8 cellular contexts compared by ENCODE assay signal in the genomic region with DNA sequence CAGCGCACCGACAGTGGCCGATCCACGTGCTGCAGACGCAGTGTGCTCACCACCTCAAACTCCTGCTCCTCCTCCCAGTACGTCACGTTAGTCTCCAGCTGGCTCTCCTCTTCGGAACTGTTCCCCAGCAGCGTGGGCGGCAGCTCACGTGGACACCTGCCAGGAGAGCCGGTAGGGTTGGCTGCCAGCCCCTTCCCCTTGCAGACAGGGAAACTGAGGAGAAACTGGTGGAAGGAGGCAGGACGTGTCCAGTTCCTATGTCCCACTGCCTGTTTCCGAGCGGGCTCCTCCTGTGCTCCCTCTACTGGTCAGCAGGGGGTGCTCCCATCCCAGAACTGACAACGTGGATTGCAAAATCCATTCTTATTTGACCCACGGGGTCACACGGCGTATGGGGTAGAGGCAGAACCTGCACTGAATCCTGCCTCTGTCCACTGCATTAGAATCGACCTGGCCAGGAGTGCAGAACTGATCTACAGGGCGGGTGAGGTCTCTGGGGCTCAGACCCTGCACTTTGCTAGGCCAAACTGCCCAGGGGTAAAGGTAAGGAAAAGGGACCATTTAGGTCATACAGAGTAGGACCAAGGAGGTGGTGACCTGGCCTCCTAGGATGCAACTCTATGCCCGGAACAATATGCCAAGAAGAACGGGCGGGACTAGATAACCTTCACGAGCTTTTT. TPM values are rescaled to one million over a fixed set of nuclear protein-coding genes. Genes with fewer than 3 reads are reported as not detected.
DNase-seq lines count a peak whose midpoint lies in the region; FAIRE-seq and TF ChIP-seq lines count a peak whose summit lies in the region.

No MANE protein-coding gene starts in this region.

- peaks cover 21% of the 10 kb centered on the region for H3K36me3 ChIP-seq in suprapubic skin

- peak overlapping the region; percentile 95 for H3K27ac Mint-ChIP-seq in nephron progenitor cell

- DNase-seq in DMS 273 treated with DMSO at 0.1 percent for 48 hours (lab: John Stamatoyannopoulos, UW): peak; percentile 39
- peak; percentile 78 for DNase-seq in H54 (ENCODE audit: insufficient read length, low spot score)
- peak; percentile 31 for DNase-seq in NCI-H82 treated with DMSO at 0.1 percent for 48 hours (lab: John Stamatoyannopoulos, UW; ENCODE audit: unreplicated experiment)
- peak; percentile 6 for DNase-seq in activated T-cell treated with anti-CD3 and anti-CD28 coated beads for 4 hours
- peak; percentile 72 for DNase-seq in fibroblast of gingiva (ENCODE audit: low read depth)
- peak; percentile 81 for DNase-seq in nephron progenitor cell
- DNase-seq in suprapubic skin (ENCODE audit: low spot score in 2 of 2): peak; percentile 86 to 88
- no peak for DNase-seq in cortex of kidney (lab: John Stamatoyannopoulos, UW)

- H3K27ac ChIP-seq in suprapubic skin: no peak overlapping the region

- peaks cover 10% of the 10 kb centered on the region for H3K27me3 Mint-ChIP-seq in nephron progenitor cell (ENCODE audit: low read depth, poor library complexity)

- TF ChIP-seq CTCF in nephron progenitor cell (IDR thresholded peaks at IDR 0.05) (peak; percentile 88), suprapubic skin (IDR thresholded peaks at IDR 0.05) (peak; percentile 84 to 87)

- no peak for FAIRE-seq in H54 (lab: Jason Lieb, UNC)

- no peaks in the 10 kb centered on the region for H3K9me3 ChIP-seq in suprapubic skin

- no peak overlapping the region for H3K4me3 Mint-ChIP-seq in nephron progenitor cell

- no peaks in the 10 kb centered on the region for H3K27me3 ChIP-seq in suprapubic skin

- H3K4me3 ChIP-seq in suprapubic skin: peak overlapping the region; percentile 20

- TF ChIP-seq EP300 in suprapubic skin (IDR thresholded peaks at IDR 0.05): no peak

- peaks cover 54% of the 10 kb centered on the region for H3K4me1 Mint-ChIP-seq in nephron progenitor cell

- TF ChIP-seq POLR2A in H54 (IDR thresholded peaks at IDR 0.05; ENCODE audit: low read depth, low read length): no peak
- no peak for TF ChIP-seq POLR2A in suprapubic skin (IDR thresholded peaks at IDR 0.05)

- 46% methylated on average over 19 of the region's 25 CpGs for WGBS in suprapubic skin

- H3K36me3 Mint-ChIP-seq in nephron progenitor cell (ENCODE audit: low read depth): peaks cover 58% of the 10 kb centered on the region

- no peaks in the 10 kb centered on the region for H3K9me3 Mint-ChIP-seq in nephron progenitor cell

- peaks cover 24% of the 10 kb centered on the region for H3K4me1 ChIP-seq in suprapubic skin

RNA-seq across cellular contexts. Expression of a gene that starts 25.7 kb away (rescaled TPM):
- 10 to 100 TPM; 23.8 to 51.4 (median 43.9) TPM for total RNA-seq in suprapubic skin

RNA-seq across cellular contexts. Expression of a gene that starts 36.6 kb away (rescaled TPM):
- under 1 TPM in 2 of 4 donors, not detected in 2; 0.26 to 0.76 TPM for total RNA-seq in suprapubic skin

RNA-seq across cellular contexts. Expression of a gene that starts 43.6 kb away (rescaled TPM):
- 10 to 100 TPM in 3 of 4 donors, 1 to 10 TPM in 1; 9.9 to 39.7 (median 19.7) TPM for total RNA-seq in suprapubic skin

RNA-seq across cellular contexts. Expression of a gene that starts 59.9 kb away (rescaled TPM):
- not detected for total RNA-seq in suprapubic skin
